9 cellular contexts compared by ENCODE assay signal in the genomic region with DNA sequence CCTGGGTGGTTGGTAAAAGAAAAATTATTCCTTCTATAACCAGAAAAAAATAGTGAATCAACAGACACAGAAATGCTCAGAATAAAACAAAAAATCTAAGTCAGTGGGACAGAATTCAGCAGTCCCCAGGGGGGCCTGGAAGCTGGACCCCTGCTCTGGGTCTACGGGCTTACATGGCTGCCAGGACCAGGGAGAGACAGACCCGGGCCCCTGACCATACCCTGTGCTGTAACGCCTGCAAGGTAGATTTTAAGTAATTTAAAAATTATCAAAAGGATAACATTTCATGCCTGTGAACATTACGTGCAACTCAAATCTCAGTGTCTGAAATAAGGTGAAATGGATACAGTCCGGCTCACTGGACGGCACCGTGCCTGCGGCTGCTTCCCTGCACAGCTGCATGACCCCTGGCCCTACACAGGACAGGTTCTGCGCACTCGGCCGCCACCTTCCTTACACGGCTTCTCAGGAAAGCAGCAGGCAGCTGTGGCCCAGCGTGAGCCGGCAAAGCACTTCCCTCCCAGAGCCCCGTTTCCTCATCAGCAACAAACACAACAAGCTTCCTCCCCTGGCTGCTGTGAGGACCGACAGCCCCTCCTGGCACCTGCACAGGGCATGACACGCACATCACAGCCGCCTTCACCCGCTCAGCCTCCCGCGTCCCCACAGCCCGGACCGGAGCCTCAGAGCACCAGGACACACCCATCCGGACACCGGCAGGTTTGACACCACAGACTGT. TPM values are rescaled to one million over a fixed set of nuclear protein-coding genes. Genes with fewer than 3 reads are reported as not detected.
DNase-seq lines count a peak whose midpoint lies in the region; ATAC-seq, FAIRE-seq and TF ChIP-seq lines count a peak whose summit lies in the region.
"Had no signal": no experiment of that assay in that cellular context is flagged by ENCODE, and none has a peak within 500 bp of the region (broad histone marks: within the 10 kb centered on the region; RNA-seq: fewer than 3 reads in every experiment).

No MANE protein-coding gene starts in this region.

- peak; percentile 86 for DNase-seq in GM12865 (ENCODE audit: low read depth)
- DNase-seq in WERI-Rb-1, result peak; percentile 25
- peak; percentile 57 for DNase-seq in choroid plexus epithelial cell (ENCODE audit: low read depth)
- no peak for DNase-seq in neural crest cell (ENCODE audit: low read depth, low spot score)
- no peak for DNase-seq in kidney glomerular epithelial cell (lab: John Stamatoyannopoulos, UW)
- no peak for DNase-seq in AG08396 (ENCODE audit: low spot score)
- DNase-seq in HTR-8/SVneo (ENCODE audit: insufficient read length, low spot score), result no peak

- H3K4me3 Mint-ChIP-seq in neural crest cell, result no peak overlapping the region

- H3K27ac ChIP-seq in WERI-Rb-1, result no peak overlapping the region

- peaks cover 3% of the 10 kb centered on the region for H3K36me3 Mint-ChIP-seq in neural crest cell (ENCODE audit: low read depth)

- no peaks in the 10 kb centered on the region for H3K36me3 ChIP-seq in WERI-Rb-1

- no peaks in the 10 kb centered on the region for H3K9me3 Mint-ChIP-seq in neural crest cell

- H3K27ac Mint-ChIP-seq in neural crest cell (ENCODE audit: unreplicated experiment), result peak overlapping the region; percentile 43

- peaks cover 58% of the 10 kb centered on the region for H3K4me1 Mint-ChIP-seq in neural crest cell

- peak; percentile 53 for ATAC-seq in HG03175 (IDR thresholded peaks at IDR 0.05; ENCODE audit: unreplicated experiment)

- H3K27me3 Mint-ChIP-seq in neural crest cell (ENCODE audit: low read depth), result no peaks in the 10 kb centered on the region

- H3K4me3 ChIP-seq in GM12865 (ENCODE audit: low read depth, low read length) (peak overlapping the region; percentile 11; the same call in 1 of the 2 replicates), WERI-Rb-1 (ENCODE audit: low read depth, low read length) (no peak overlapping the region), choroid plexus epithelial cell (ENCODE audit: low read depth, low read length) (no peak overlapping the region)

- H3K9me3 ChIP-seq in WERI-Rb-1 (ENCODE audit: severe bottlenecking), result no peaks in the 10 kb centered on the region

- no peaks in the 10 kb centered on the region for H3K27me3 ChIP-seq in WERI-Rb-1 (ENCODE audit: insufficient read depth, low read depth, severe bottlenecking)

- no peak for FAIRE-seq in HTR-8/SVneo (lab: Jason Lieb, UNC)
- FAIRE-seq: islet of Langerhans had no signal

- TF ChIP-seq CTCF in GM12865 (IDR thresholded peaks at IDR 0.05; ENCODE audit: insufficient read depth, low read depth, low read length, missing control alignments) (peak; percentile 36), WERI-Rb-1 (IDR thresholded peaks at IDR 0.05; ENCODE audit: low read depth, low read length) (peak; percentile 19; the same call in 1 of the 2 replicates), choroid plexus epithelial cell (conservative IDR thresholded peaks at IDR 0.05; ENCODE audit: low read depth, low read length) (no peak), neural crest cell (conservative IDR thresholded peaks at IDR 0.05) (no peak)

RNA-seq across cellular contexts. Expression of gene RASA3, which starts 22.2 kb away (rescaled TPM):
- 29.5 and 31.5 TPM in 2 replicates for total RNA-seq in neural crest cell

Comparison
In these comparisons a context has a peak if more than half of its experiments do, and no peak if none do; other contexts are left out.
1. DNase-seq: peak in GM12865 (single experiment), WERI-Rb-1 (single experiment) and choroid plexus epithelial cell (single experiment); none in neural crest cell (single experiment), kidney glomerular epithelial cell (single experiment), AG08396 (single experiment) and HTR-8/SVneo (single experiment).
2. CTCF ChIP-seq: peak in GM12865 (single experiment) and WERI-Rb-1 (single experiment); none in choroid plexus epithelial cell (single experiment) and neural crest cell (single experiment).